Comparison of ENCODE assay signal across 23 cellular contexts in genomic region chr2:228983700-228984099, GRCh38.
DNase-seq lines count a peak whose midpoint lies in the region; ATAC-seq and TF ChIP-seq lines count a peak whose summit lies in the region.
"Had no signal": no experiment of that assay in that cellular context is flagged by ENCODE, and none has a peak within 500 bp of the region (broad histone marks: within the 10 kb centered on the region; RNA-seq: fewer than 3 reads in every experiment).

No MANE protein-coding gene starts in this region.

- intact Hi-C loops in A673 (cut with micrococcal nuclease; ENCODE audit: unreplicated experiment): no loop called here

- POLR2A ChIA-PET in A673 (lab: Charles Lee; ENCODE audit: low non-redundant PET): no interaction called here

- H3K27me3 Mint-ChIP-seq in HFFc6 (ENCODE audit: insufficient read depth) (no peaks in the 10 kb centered on the region), glutamatergic neuron (ENCODE audit: unreplicated experiment) (no peaks in the 10 kb centered on the region)
- H3K27me3 Mint-ChIP-seq: CD4-positive, alpha-beta T cell had no signal

- peaks cover 17% of the 10 kb centered on the region; the same call in 1 of the 2 replicates for H3K36me3 Mint-ChIP-seq in HFFc6 (ENCODE audit: low read depth)
- no peaks in the 10 kb centered on the region for H3K36me3 Mint-ChIP-seq in glutamatergic neuron (ENCODE audit: unreplicated experiment)

- TF ChIP-seq CTCF in C4-2B (conservative IDR thresholded peaks at IDR 0.05) (peak; percentile 18), HFFc6 (IDR thresholded peaks at IDR 0.05) (peak; percentile 19; the same call in 1 of the 2 replicates), RWPE2 (IDR thresholded peaks at IDR 0.05; ENCODE audit: poor library complexity, severe bottlenecking) (peak; percentile 16), glutamatergic neuron (IDR thresholded peaks at IDR 0.05; ENCODE audit: partially characterized antibody, unreplicated experiment) (peak; percentile 11), A673 (conservative IDR thresholded peaks at IDR 0.05; ENCODE audit: low read depth, low read length) (no peak)

- BruUV-seq in A673 (replicated peaks; lab: Mats Ljungman, UMichigan): no TSS peak

- DNase-seq in HFFc6: no peak
- DNase-seq in RWPE2 (ENCODE audit: low spot score): no peak
- DNase-seq in glutamatergic neuron: no peak
- no peak for DNase-seq in G401 (ENCODE audit: low spot score)
- DNase-seq in A673 (ENCODE audit: low spot score): no peak
- DNase-seq: Caco-2; CD4-positive, alpha-beta T cell; DMS79; NCI-H1092 treated with DMSO at 0.1 percent for 48 hours; NCI-H2029 treated with DMSO at 0.1 percent for 48 hours; NCI-H226; NCI-H510A treated with DMSO at 0.1 percent for 48 hours; NCI-H748 treated with DMSO at 0.1 percent for 48 hours; NK-92 treated with Interleukin-12 subunit alpha and Interleukin-12 subunit beta, amount 100 ng/mL, for 24 hours; T1000 had no signal

- H3K36me3 ChIP-seq in RWPE2 (ENCODE audit: low read depth) (no peaks in the 10 kb centered on the region), A673 (ENCODE audit: insufficient read depth, low read length, poor library complexity, severe bottlenecking) (no peaks in the 10 kb centered on the region)
- H3K36me3 ChIP-seq: SJSA1 had no signal

- H3K27ac Mint-ChIP-seq in HFFc6 (no peak overlapping the region), glutamatergic neuron (ENCODE audit: unreplicated experiment) (no peak overlapping the region)
- H3K27ac Mint-ChIP-seq: CD4-positive, alpha-beta T cell; T-helper 1 cell treated with Interleukin-12 subunit alpha and Interleukin-12 subunit beta and Interleukin-4 antibody, amounts not matched to agents 30 μg/mL and 1 μg/mL, for 36 hours had no signal

- H3K4me1 ChIP-seq in RWPE2 (ENCODE audit: insufficient read depth, poor library complexity, severe bottlenecking) (no peaks in the 10 kb centered on the region), A673 (ENCODE audit: insufficient read depth, low read length, poor library complexity, severe bottlenecking) (no peaks in the 10 kb centered on the region)
- H3K4me1 ChIP-seq: Caco-2, SJSA1 had no signal

- CTCF ChIA-PET in A673 (lab: Charles Lee): no interaction called here

- no peak overlapping the region for H3K4me3 ChIP-seq in RWPE2 (ENCODE audit: severe bottlenecking)
- H3K4me3 ChIP-seq in A673 (ENCODE audit: low read depth, low read length, poor library complexity, severe bottlenecking): no peak overlapping the region
- H3K4me3 ChIP-seq: K562, SJSA1 had no signal

- H3K9me3 Mint-ChIP-seq in HFFc6 (peaks cover 25% of the 10 kb centered on the region), glutamatergic neuron (ENCODE audit: unreplicated experiment) (peaks cover 1% of the 10 kb centered on the region)

- H3K27me3 ChIP-seq in RWPE2 (ENCODE audit: insufficient read depth, poor library complexity, severe bottlenecking): no peaks in the 10 kb centered on the region
- H3K27me3 ChIP-seq in A673 (replicated peaks; ENCODE audit: insufficient read depth, low read depth, low read length, poor library complexity): no peaks in the 10 kb centered on the region
- H3K27me3 ChIP-seq: SJSA1 had no signal

- peaks cover 23% of the 10 kb centered on the region for H3K4me1 Mint-ChIP-seq in HFFc6 (ENCODE audit: low read depth)
- no peaks in the 10 kb centered on the region for H3K4me1 Mint-ChIP-seq in glutamatergic neuron (ENCODE audit: low read depth, unreplicated experiment)

- ATAC-seq in RWPE2 (ENCODE audit: low read depth) (no peak), GM18870 (IDR thresholded peaks at IDR 0.05; ENCODE audit: unreplicated experiment) (no peak)
- ATAC-seq: HepG2, K562, Right ventricle myocardium inferior had no signal

- no peak overlapping the region for H3K27ac ChIP-seq in C4-2B
- no peak overlapping the region for H3K27ac ChIP-seq in RWPE2 (ENCODE audit: poor library complexity, severe bottlenecking)
- H3K27ac ChIP-seq in A673 (ENCODE audit: low read depth, low read length, poor library complexity, severe bottlenecking): no peak overlapping the region
- H3K27ac ChIP-seq: HL-60, SJSA1 had no signal

- H3K9me3 ChIP-seq in RWPE2 (ENCODE audit: severe bottlenecking) (no peaks in the 10 kb centered on the region), A673 (ENCODE audit: low read depth, low read length, poor library complexity, severe bottlenecking) (no peaks in the 10 kb centered on the region)
- H3K9me3 ChIP-seq: Caco-2, SJSA1 had no signal

- no peak overlapping the region for H3K4me3 Mint-ChIP-seq in HFFc6
- H3K4me3 Mint-ChIP-seq in glutamatergic neuron (ENCODE audit: unreplicated experiment): no peak overlapping the region
- H3K4me3 Mint-ChIP-seq: CD4-positive, alpha-beta T cell; T-helper 1 cell treated with Interleukin-12 subunit alpha and Interleukin-12 subunit beta and Interleukin-4 antibody, amounts not matched to agents 30 μg/mL and 1 μg/mL, for 36 hours had no signal

- in situ Hi-C loops in G401 (cut with HindIII; ENCODE audit: low sequenced_read_pairs): no loop called here
